30 cellular contexts compared by ENCODE assay signal in genomic region chr7:47046949-47047348, GRCh38.
DNase-seq lines count a peak whose midpoint lies in the region; ATAC-seq and TF ChIP-seq lines count a peak whose summit lies in the region.
"Had no signal": no experiment of that assay in that cellular context is flagged by ENCODE, and none has a peak within 500 bp of the region (broad histone marks: within the 10 kb centered on the region; RNA-seq: fewer than 3 reads in every experiment).

No MANE protein-coding gene starts in this region.

- no peak overlapping the region for H3K4ac ChIP-seq in H9 (ENCODE audit: low read depth, low read length)

- H3K27me3 ChIP-seq in H9 (ENCODE audit: insufficient read depth, low read length) (no peaks in the 10 kb centered on the region), foreskin keratinocyte (peaks cover 19% of the 10 kb centered on the region), thyroid gland (no peaks in the 10 kb centered on the region)
- H3K27me3 ChIP-seq: esophagus muscularis mucosa, hepatocyte, sigmoid colon had no signal

- no peak overlapping the region for H3K9ac ChIP-seq in H9 (ENCODE audit: extremely low read depth, insufficient read length, low read length)

- no peaks in the 10 kb centered on the region for H3K36me3 ChIP-seq in mesodermal cell (ENCODE audit: control insufficient read depth, insufficient read depth, low read length)
- H3K36me3 ChIP-seq in thyroid gland, result no peaks in the 10 kb centered on the region
- H3K36me3 ChIP-seq: esophagus muscularis mucosa, sigmoid colon, SJSA1, thoracic aorta had no signal

- no peak overlapping the region for H4K5ac ChIP-seq in H9 (ENCODE audit: insufficient read length, low read depth, low read length)

- peak; percentile 32 for DNase-seq in H9
- no peak for DNase-seq in foreskin keratinocyte
- DNase-seq in thyroid gland, result peak; percentile 65 to 80
- DNase-seq in activated T-helper 1 cell treated with anti-CD3 and anti-CD28 coated beads, Interleukin-12 subunit alpha, Interleukin-12 subunit beta, Interleukin-2, Interleukin-4 antibody, amounts not matched to agents 30 ng/mL and 10 ng/mL and 1 ng/mL, durations not matched to agents 14 hours and 24 hours and 36 hours (ENCODE audit: low spot score), result no peak
- DNase-seq in DMS114 treated with DMSO at 0.1 percent for 48 hours (lab: John Stamatoyannopoulos, UW; ENCODE audit: unreplicated experiment), result no peak
- DNase-seq: activated CD8-positive, alpha-beta T cell treated with anti-CD3 and anti-CD28 coated beads, Interleukin-2, amount 10 ng/mL, durations not matched to agents 7 days and 5 days; activated effector memory CD4-positive, alpha-beta T cell treated with Interleukin-2 at 50 U/mL for 16 hours; activated T-cell treated with anti-CD3 and anti-CD28 coated beads for 4 hours; aorta; Caco-2; DND-41; effector memory CD4-positive, alpha-beta T cell; foreskin melanocyte; immature natural killer cell; NCI-H1105 treated with DMSO at 0.1 percent for 48 hours; NCI-H2029 treated with DMSO at 0.1 percent for 48 hours; NCI-H69; posterior cingulate gyrus; sigmoid colon; stimulated activated naive CD4-positive, alpha-beta T cell; T-helper 1 cell had no signal

- H3K79me1 ChIP-seq in H9 (ENCODE audit: insufficient read depth, low read depth, low read length, poor library complexity, severe bottlenecking), result no peaks in the 10 kb centered on the region

- H3K56ac ChIP-seq in H9 (ENCODE audit: insufficient read length, low read depth, low read length), result no peak overlapping the region

- intact Hi-C loops in thyroid gland (cut with DNase I), result no loop called here
- intact Hi-C loops in activated T-helper 1 cell treated with anti-CD3 and anti-CD28 coated beads, Interleukin-12 subunit alpha, Interleukin-12 subunit beta, Interleukin-2, Interleukin-4 antibody, amounts not matched to agents 30 ng/mL and 10 ng/mL and 1 ng/mL, durations not matched to agents 14 hours and 24 hours and 36 hours (cut with micrococcal nuclease), result no loop called here

- H3T11ph ChIP-seq in H9 (ENCODE audit: low read length), result no peak overlapping the region

- no peak overlapping the region for H3K4me2 ChIP-seq in H9 (ENCODE audit: insufficient read depth, insufficient read length, low read length)
- H3K4me2 ChIP-seq: hepatocyte had no signal

- no peaks in the 10 kb centered on the region for H3K79me2 ChIP-seq in H9 (ENCODE audit: insufficient read depth, low read length)
- H3K79me2 ChIP-seq: hepatocyte had no signal

- H3K23me2 ChIP-seq in H9 (ENCODE audit: insufficient read length, low read depth, low read length, poor library complexity, severe bottlenecking), result no peaks in the 10 kb centered on the region

- peaks cover 11% of the 10 kb centered on the region for H3K27me3 Mint-ChIP-seq in H9 (ENCODE audit: low read depth)
- no peaks in the 10 kb centered on the region for H3K27me3 Mint-ChIP-seq in activated T-helper 1 cell treated with anti-CD3 and anti-CD28 coated beads, Interleukin-12 subunit alpha, Interleukin-12 subunit beta, Interleukin-2, Interleukin-4 antibody, amounts not matched to agents 30 ng/mL and 10 ng/mL and 1 ng/mL, durations not matched to agents 14 hours and 24 hours and 36 hours (ENCODE audit: insufficient read depth)

- peak; percentile 32 for ATAC-seq in foreskin keratinocyte
- ATAC-seq in HG03565 (IDR thresholded peaks at IDR 0.05; ENCODE audit: unreplicated experiment), result no peak
- ATAC-seq: activated CD8-positive, alpha-beta T cell treated with anti-CD3 and anti-CD28 coated beads, Interleukin-2, amount 10 ng/mL, durations not matched to agents 7 days and 5 days; K562 had no signal

- no peaks in the 10 kb centered on the region; a peak in 1 of 7 replicates for H3K36me3 Mint-ChIP-seq in H9 (ENCODE audit: insufficient read depth in 1 of 3, low read depth in 3 of 3)
- no peaks in the 10 kb centered on the region for H3K36me3 Mint-ChIP-seq in activated T-helper 1 cell treated with anti-CD3 and anti-CD28 coated beads, Interleukin-12 subunit alpha, Interleukin-12 subunit beta, Interleukin-2, Interleukin-4 antibody, amounts not matched to agents 30 ng/mL and 10 ng/mL and 1 ng/mL, durations not matched to agents 14 hours and 24 hours and 36 hours (ENCODE audit: low read depth)
- H3K36me3 Mint-ChIP-seq: activated naive CD8-positive, alpha-beta T cell; immature natural killer cell had no signal

- H2BK20ac ChIP-seq in H9 (ENCODE audit: low read depth, low read length, poor library complexity, severe bottlenecking), result no peak overlapping the region

- H3K4me3 ChIP-seq in mesodermal cell (ENCODE audit: extremely low read depth, insufficient read depth, low read length, poor library complexity, severe bottlenecking), result no peak overlapping the region
- H3K4me3 ChIP-seq in thyroid gland (replicated peaks in 1 of 3), result no peak overlapping the region
- H3K4me3 ChIP-seq: coronary artery, esophagus muscularis mucosa, hepatocyte, K562, sigmoid colon, SJSA1, thoracic aorta had no signal

- H4K20me1 ChIP-seq in H9 (ENCODE audit: control insufficient read depth, insufficient read depth, insufficient read length), result no peaks in the 10 kb centered on the region

- H3K9me3 Mint-ChIP-seq in H9, result no peaks in the 10 kb centered on the region
- no peaks in the 10 kb centered on the region for H3K9me3 Mint-ChIP-seq in activated T-helper 1 cell treated with anti-CD3 and anti-CD28 coated beads, Interleukin-12 subunit alpha, Interleukin-12 subunit beta, Interleukin-2, Interleukin-4 antibody, amounts not matched to agents 30 ng/mL and 10 ng/mL and 1 ng/mL, durations not matched to agents 14 hours and 24 hours and 36 hours

- no peak overlapping the region for H3K4me3 Mint-ChIP-seq in H9
- H3K4me3 Mint-ChIP-seq in activated T-helper 1 cell treated with anti-CD3 and anti-CD28 coated beads, Interleukin-12 subunit alpha, Interleukin-12 subunit beta, Interleukin-2, Interleukin-4 antibody, amounts not matched to agents 30 ng/mL and 10 ng/mL and 1 ng/mL, durations not matched to agents 14 hours and 24 hours and 36 hours, result no peak overlapping the region
- H3K4me3 Mint-ChIP-seq: activated CD8-positive, alpha-beta T cell treated with anti-CD3 and anti-CD28 coated beads, Interleukin-2, amount 10 ng/mL, durations not matched to agents 7 days and 5 days; activated naive CD8-positive, alpha-beta T cell; immature natural killer cell had no signal

- H2BK12ac ChIP-seq in H9 (ENCODE audit: insufficient read length, low read depth, low read length), result no peak overlapping the region

- H3K14ac ChIP-seq in H9 (ENCODE audit: insufficient read depth, low read length), result no peak overlapping the region

- no peak overlapping the region for H3K18ac ChIP-seq in H9 (ENCODE audit: insufficient read length, low read depth, low read length)

- H4K8ac ChIP-seq in H9 (replicated peaks; ENCODE audit: insufficient read length, low read depth, low read length), result no peak overlapping the region

- no CpG with 5 or more reads among the region's 9 CpGs for WGBS in H9 (ENCODE audit: extremely low coverage, insufficient read length, low lambda C conversion rate)
- 88 to 91% methylated on average over 8 to 9 of the region's 9 CpGs for WGBS in mesodermal cell (ENCODE audit: insufficient coverage in 2 of 2), 2 experiments
- WGBS in thyroid gland, 2 donors, result 43 to 65% methylated on average over 9 of the region's 9 CpGs

- H4K91ac ChIP-seq in H9 (ENCODE audit: insufficient read length, low read depth, low read length), result no peak overlapping the region

- H3K27ac ChIP-seq in H9 (ENCODE audit: insufficient read length, low read depth, low read length) (no peak overlapping the region), foreskin keratinocyte (no peak overlapping the region), mesodermal cell (ENCODE audit: low read depth, low read length, severe bottlenecking) (peak overlapping the region; percentile 36), thyroid gland (peak overlapping the region; percentile 19 to 35 (median 27))
- H3K27ac ChIP-seq: coronary artery, hepatocyte, sigmoid colon, SJSA1, thoracic aorta had no signal

- no peak overlapping the region for H2BK15ac ChIP-seq in H9 (ENCODE audit: low read depth, low read length)

- TF ChIP-seq CTCF in H9 (conservative IDR thresholded peaks at IDR 0.05) (no peak), foreskin keratinocyte (conservative IDR thresholded peaks at IDR 0.05) (no peak), thyroid gland (IDR thresholded peaks at IDR 0.05) (peak in 2 of 6 experiments; percentile 12 to 27)

- H3K4me1 Mint-ChIP-seq in H9, result peaks cover 8 to 10% of the 10 kb centered on the region in 2 experiments
- no peaks in the 10 kb centered on the region for H3K4me1 Mint-ChIP-seq in activated T-helper 1 cell treated with anti-CD3 and anti-CD28 coated beads, Interleukin-12 subunit alpha, Interleukin-12 subunit beta, Interleukin-2, Interleukin-4 antibody, amounts not matched to agents 30 ng/mL and 10 ng/mL and 1 ng/mL, durations not matched to agents 14 hours and 24 hours and 36 hours (ENCODE audit: low read depth)
- H3K4me1 Mint-ChIP-seq: immature natural killer cell had no signal

- no peak for TF ChIP-seq POLR2A in thyroid gland (IDR thresholded peaks at IDR 0.05)

- H3K9me3 ChIP-seq in H9 (ENCODE audit: control insufficient read depth, low read depth, low read length) (no peaks in the 10 kb centered on the region), mesodermal cell (ENCODE audit: control insufficient read depth, low read length) (no peaks in the 10 kb centered on the region), thyroid gland (no peaks in the 10 kb centered on the region)
- H3K9me3 ChIP-seq: Caco-2, esophagus muscularis mucosa, sigmoid colon, SJSA1, thoracic aorta had no signal

- no peak overlapping the region for H2BK5ac ChIP-seq in H9 (ENCODE audit: insufficient read length, low read length)

- no peak overlapping the region for H3K23ac ChIP-seq in H9 (ENCODE audit: insufficient read length, low read depth, low read length)

- H3K4me1 ChIP-seq in H9 (ENCODE audit: insufficient read depth, low read length) (no peaks in the 10 kb centered on the region; the same call in 1 of the 2 replicates), foreskin keratinocyte (no peaks in the 10 kb centered on the region), mesodermal cell (ENCODE audit: control insufficient read depth, insufficient read depth, low read length, poor library complexity, severe bottlenecking) (peaks cover 27% of the 10 kb centered on the region), thyroid gland (peaks cover 42 to 43% of the 10 kb centered on the region in 2 donors)
- H3K4me1 ChIP-seq: Caco-2, SJSA1 had no signal

- no peak overlapping the region; a peak in 1 of 7 replicates for H3K27ac Mint-ChIP-seq in H9
- H3K27ac Mint-ChIP-seq in activated T-helper 1 cell treated with anti-CD3 and anti-CD28 coated beads, Interleukin-12 subunit alpha, Interleukin-12 subunit beta, Interleukin-2, Interleukin-4 antibody, amounts not matched to agents 30 ng/mL and 10 ng/mL and 1 ng/mL, durations not matched to agents 14 hours and 24 hours and 36 hours, result no peak overlapping the region
- H3K27ac Mint-ChIP-seq: activated CD8-positive, alpha-beta T cell treated with anti-CD3 and anti-CD28 coated beads, Interleukin-2, amount 10 ng/mL, durations not matched to agents 7 days and 5 days; activated naive CD8-positive, alpha-beta T cell; immature natural killer cell had no signal

- H2AK5ac ChIP-seq in H9 (ENCODE audit: insufficient read length, low read length), result no peak overlapping the region

- H2AFZ ChIP-seq in H9 (ENCODE audit: low read length), result no peak overlapping the region
- H2AFZ ChIP-seq: hepatocyte had no signal

- H2BK120ac ChIP-seq in H9 (ENCODE audit: low read depth, low read length, poor library complexity, severe bottlenecking), result no peak overlapping the region

Comparison
In these comparisons a context has a peak if more than half of its experiments do, and no peak if none do; other contexts are left out.
1. DNase-seq: peak in H9 (single experiment) and thyroid gland (2 of 2); none in foreskin keratinocyte (0 of 2), activated T-helper 1 cell treated with anti-CD3 and anti-CD28 coated beads, Interleukin-12 subunit alpha, Interleukin-12 subunit beta, Interleukin-2, Interleukin-4 antibody, amounts not matched to agents 30 ng/mL and 10 ng/mL and 1 ng/mL, durations not matched to agents 14 hours and 24 hours and 36 hours (single experiment) and DMS114 treated with DMSO at 0.1 percent for 48 hours (single experiment).
2. H3K27ac ChIP-seq: peak in mesodermal cell (single experiment) and thyroid gland (3 of 3); none in H9 (single experiment) and foreskin keratinocyte (single experiment).